Comparison of ENCODE assay signal across 16 cellular contexts in genomic region chr12:83945871-83946270, GRCh38.
DNase-seq lines count a peak whose midpoint lies in the region; ATAC-seq, FAIRE-seq and TF ChIP-seq lines count a peak whose summit lies in the region.
"Had no signal": no experiment of that assay in that cellular context is flagged by ENCODE, and none has a peak within 500 bp of the region (broad histone marks: within the 10 kb centered on the region; RNA-seq: fewer than 3 reads in every experiment).

No MANE protein-coding gene starts in this region.

- RAD21 ChIA-PET in GM12878 (lab: Charles Lee; ENCODE audit: unreplicated experiment) = no interaction called here

- peaks cover 0 to 1% (median 0%) of the 10 kb centered on the region in 3 donors for H3K27me3 Mint-ChIP-seq in immature natural killer cell (ENCODE audit: low read depth in 3 of 3)
- H3K27me3 Mint-ChIP-seq in activated CD4-positive, alpha-beta T cell treated with anti-CD3 and anti-CD28 coated beads, Interleukin-2, amount 10 ng/mL, durations not matched to agents 24 days and 14 days = no peaks in the 10 kb centered on the region

- no peaks in the 10 kb centered on the region for H4K20me1 ChIP-seq in GM12878 (ENCODE audit: control insufficient read depth, insufficient read depth)

- CTCF ChIA-PET in GM12878 (lab: Yijun Ruan, JAX) = no interaction called here

- DNase-seq in EL = peak; percentile 35
- DNase-seq in LNCaP clone FGC (ENCODE audit: low read depth) = peak; percentile 6
- DNase-seq in GM12878 (ENCODE audit: low read depth, low spot score) = no peak
- peak; percentile 77 for DNase-seq in iris pigment epithelial cell (ENCODE audit: low read depth)
- no peak for DNase-seq in immature natural killer cell
- no peak for DNase-seq in NK-92 (lab: John Stamatoyannopoulos, UW; ENCODE audit: unreplicated experiment)
- no peak for DNase-seq in erythroblast (lab: John Stamatoyannopoulos, UW)
- DNase-seq in activated CD4-positive, alpha-beta T cell treated with anti-CD3 and anti-CD28 coated beads, Interleukin-2, amount 10 ng/mL, durations not matched to agents 24 days and 14 days = no peak
- DNase-seq: CD8-positive, alpha-beta T cell; esophagus squamous epithelium; NCI-H1092; SJCRH30; stimulated activated CD4-positive, alpha-beta T cell treated with anti-CD3 and anti-CD28 coated beads, Interleukin-12 subunit alpha, Interleukin-12 subunit beta, amount 100 ng/mL, for 4 hours; testis had no signal

- intact Hi-C loops in GM12878 (cut with micrococcal nuclease; ENCODE audit: unreplicated experiment) = no loop called here
- intact Hi-C loops in activated CD4-positive, alpha-beta T cell treated with anti-CD3 and anti-CD28 coated beads, Interleukin-2, amount 10 ng/mL, durations not matched to agents 24 days and 14 days (cut with micrococcal nuclease) = no loop called here

- no peak overlapping the region for H3K4me3 Mint-ChIP-seq in immature natural killer cell
- H3K4me3 Mint-ChIP-seq in activated CD4-positive, alpha-beta T cell treated with anti-CD3 and anti-CD28 coated beads, Interleukin-2, amount 10 ng/mL, durations not matched to agents 24 days and 14 days = no peak overlapping the region
- H3K4me3 Mint-ChIP-seq: CD8-positive, alpha-beta T cell; mesothelial cell of epicardium had no signal

- TF ChIP-seq CTCF in LNCaP clone FGC (IDR thresholded peaks at IDR 0.05; ENCODE audit: control insufficient read depth, extremely low read depth, insufficient read depth) (no peak), GM12878 (IDR thresholded peaks at IDR 0.05 in 2 of 3, conservative IDR thresholded peaks at IDR 0.05 in 1 of 3; ENCODE audit: control insufficient read depth in 2 of 3, extremely low read depth in 1 of 3, insufficient read depth in 1 of 3, low read depth in 3 of 3, low read length in 3 of 3) (no peak)

- H3K4me1 ChIP-seq in GM12878 (ENCODE audit: control insufficient read depth, insufficient read depth, low read length) = no peaks in the 10 kb centered on the region
- H3K4me1 ChIP-seq: esophagus squamous epithelium, SJCRH30, testis had no signal

- H3K9me3 ChIP-seq in GM12878 (replicated peaks; ENCODE audit: control insufficient read depth, insufficient read depth, low read length) = no peaks in the 10 kb centered on the region
- H3K9me3 ChIP-seq: SJCRH30, testis had no signal

- H3K9ac ChIP-seq in GM12878 (ENCODE audit: control insufficient read depth, insufficient read depth, low read length) = no peak overlapping the region

- POLR2A ChIA-PET in GM12878 (lab: Charles Lee) = no interaction called here

- H3K36me3 ChIP-seq in GM12878 (ENCODE audit: control insufficient read depth in 2 of 2, insufficient read depth in 2 of 2, low read length in 1 of 2) = no peaks in the 10 kb centered on the region
- H3K36me3 ChIP-seq: esophagus squamous epithelium, SJCRH30 had no signal

- no peak for FAIRE-seq in GM12878 (lab: Jason Lieb, UNC)

- TF ChIP-seq POLR2A in GM12878 (IDR thresholded peaks at IDR 0.05; ENCODE audit: low read depth, low read length) (no peak), erythroblast (IDR thresholded peaks at IDR 0.05; ENCODE audit: low read length) (no peak)

- H3K36me3 Mint-ChIP-seq in immature natural killer cell = no peaks in the 10 kb centered on the region
- no peaks in the 10 kb centered on the region for H3K36me3 Mint-ChIP-seq in activated CD4-positive, alpha-beta T cell treated with anti-CD3 and anti-CD28 coated beads, Interleukin-2, amount 10 ng/mL, durations not matched to agents 24 days and 14 days (ENCODE audit: low read depth)
- H3K36me3 Mint-ChIP-seq: activated naive CD4-positive, alpha-beta T cell treated with anti-CD3 and anti-CD28 coated beads, Interleukin-2, amount 50 U/mL, for 72 hours; CD8-positive, alpha-beta T cell had no signal

- H3K79me2 ChIP-seq in GM12878 (ENCODE audit: control insufficient read depth, insufficient read depth, low read length) = no peaks in the 10 kb centered on the region

- no peak overlapping the region for H3K27ac ChIP-seq in GM12878 (ENCODE audit: control insufficient read depth, insufficient read depth)
- H3K27ac ChIP-seq: esophagus squamous epithelium, SJCRH30, testis had no signal

- H2AFZ ChIP-seq in GM12878 (ENCODE audit: control insufficient read depth, low read depth, low read length) = no peak overlapping the region

- no peaks in the 10 kb centered on the region for H3K4me1 Mint-ChIP-seq in immature natural killer cell
- H3K4me1 Mint-ChIP-seq in activated CD4-positive, alpha-beta T cell treated with anti-CD3 and anti-CD28 coated beads, Interleukin-2, amount 10 ng/mL, durations not matched to agents 24 days and 14 days = no peaks in the 10 kb centered on the region

- peaks cover 0 to 34% (median 11%) of the 10 kb centered on the region in 6 donors for H3K9me3 Mint-ChIP-seq in immature natural killer cell
- no peaks in the 10 kb centered on the region for H3K9me3 Mint-ChIP-seq in activated CD4-positive, alpha-beta T cell treated with anti-CD3 and anti-CD28 coated beads, Interleukin-2, amount 10 ng/mL, durations not matched to agents 24 days and 14 days

- SMC1A ChIA-PET in GM12878 (lab: Charles Lee; ENCODE audit: uncharacterized antibody, unreplicated experiment) = interaction anchor here (1.0 to 1.2 kb wide), 4 partner anchors 9 to 35 kb away, joined by 3 to 4 read pairs (median 3); no protein-coding TSS in a partner anchor

- in situ Hi-C loops in GM12878 (cut with MboI) = no loop called here

- H3K27ac Mint-ChIP-seq in immature natural killer cell = no peak overlapping the region
- no peak overlapping the region for H3K27ac Mint-ChIP-seq in activated CD4-positive, alpha-beta T cell treated with anti-CD3 and anti-CD28 coated beads, Interleukin-2, amount 10 ng/mL, durations not matched to agents 24 days and 14 days
- H3K27ac Mint-ChIP-seq: activated naive CD4-positive, alpha-beta T cell treated with anti-CD3 and anti-CD28 coated beads, Interleukin-2, amount 50 U/mL, for 72 hours; CD8-positive, alpha-beta T cell; mesothelial cell of epicardium had no signal

- TF ChIP-seq EP300 in GM12878 (IDR thresholded peaks at IDR 0.05; ENCODE audit: borderline replicate concordance in 1 of 2, control insufficient read depth in 1 of 2, low read depth in 2 of 2, low read length in 2 of 2) = no peak

- H3K4me3 ChIP-seq in LNCaP clone FGC (ENCODE audit: low read depth, low read length) (no peak overlapping the region), GM12878 (no peak overlapping the region)
- H3K4me3 ChIP-seq: esophagus squamous epithelium, SJCRH30, testis had no signal

- no TSS peak for BruUV-seq in GM12878 (replicated peaks; lab: Mats Ljungman, UMichigan)

- no peak for TF ChIP-seq RAD21 in GM12878 (IDR thresholded peaks at IDR 0.05; ENCODE audit: insufficient read depth, low read depth, low read length)

- H3K4me2 ChIP-seq in GM12878 (ENCODE audit: control insufficient read depth, insufficient read depth) = no peak overlapping the region

- ATAC-seq in GM12878 = peak; percentile 62
- ATAC-seq: activated naive CD4-positive, alpha-beta T cell treated with anti-CD3 and anti-CD28 coated beads, Interleukin-2, amount 50 U/mL, for 72 hours; CD8-positive, alpha-beta T cell had no signal

- no peaks in the 10 kb centered on the region for H3K27me3 ChIP-seq in GM12878 (replicated peaks in 1 of 2; ENCODE audit: control insufficient read depth in 2 of 2, insufficient read depth in 2 of 2, low read length in 1 of 2)
- H3K27me3 ChIP-seq: esophagus squamous epithelium, SJCRH30, testis had no signal

TF ChIP-seq in GM12878, 131 proteins besides CTCF, POLR2A, EP300 and RAD21:
- TF ChIP-seq BACH1 (IDR thresholded peaks at IDR 0.05; ENCODE audit: borderline replicate concordance) (no peak), NR2C1 (IDR thresholded peaks at IDR 0.05) (peak; percentile 85), NR2F1 (conservative IDR thresholded peaks at IDR 0.05) (peak; percentile 90)

Comparison
In these comparisons a context has a peak if more than half of its experiments do, and no peak if none do; other contexts are left out.
1. DNase-seq: peak in EL (single experiment), LNCaP clone FGC (single experiment) and iris pigment epithelial cell (single experiment); none in GM12878 (single experiment), immature natural killer cell (0 of 3), NK-92 (single experiment), erythroblast (0 of 2) and activated CD4-positive, alpha-beta T cell treated with anti-CD3 and anti-CD28 coated beads, Interleukin-2, amount 10 ng/mL, durations not matched to agents 24 days and 14 days (single experiment).